ENCODE assay signal across 8 cellular contexts in the genomic region with DNA sequence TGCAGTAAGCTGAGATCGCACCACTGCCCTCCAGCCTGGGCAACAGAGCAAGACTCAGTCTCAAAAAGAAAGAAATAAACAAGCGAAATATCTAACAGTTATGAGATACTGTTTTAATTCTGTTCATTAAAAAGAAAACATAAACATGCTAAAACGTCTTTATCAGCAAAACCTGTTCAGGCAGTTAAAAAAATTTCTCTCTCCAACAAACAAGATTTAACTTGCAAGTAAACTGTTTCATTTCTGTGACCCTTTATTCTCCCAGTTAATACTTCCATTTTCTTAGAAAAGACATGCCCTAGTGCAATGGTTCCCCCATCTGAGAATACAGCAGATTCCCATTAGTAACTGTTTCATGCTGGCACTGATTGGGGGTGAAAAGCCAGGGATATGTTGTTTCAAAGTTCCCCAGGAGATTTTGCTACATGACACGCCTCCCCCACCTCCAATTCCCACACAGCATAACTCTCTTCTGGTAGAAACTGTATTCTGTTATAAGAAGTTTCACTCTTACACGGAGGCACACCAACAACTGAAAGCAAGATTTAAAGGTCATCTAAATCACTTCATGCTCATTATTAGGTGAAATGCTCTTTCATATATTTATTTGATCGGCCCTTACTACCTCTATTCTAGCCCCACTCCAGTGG. TPM values are rescaled to one million over a fixed set of nuclear protein-coding genes. Genes with fewer than 3 reads are reported as not detected.
DNase-seq lines count a peak whose midpoint lies in the region; ATAC-seq and TF ChIP-seq lines count a peak whose summit lies in the region.

No MANE protein-coding gene starts in this region.

- peaks cover 85% of the 10 kb centered on the region for H3K4me1 Mint-ChIP-seq in activated T-helper 1 cell treated with anti-CD3 and anti-CD28 coated beads, Interleukin-12 subunit alpha, Interleukin-12 subunit beta, Interleukin-2, Interleukin-4 antibody, amounts not matched to agents 30 ng/mL and 10 ng/mL and 1 ng/mL, durations not matched to agents 14 hours and 24 hours and 36 hours (ENCODE audit: low read depth)
- H3K4me1 Mint-ChIP-seq in progenitor cell of endocrine pancreas (ENCODE audit: low read depth), result peaks cover 46% of the 10 kb centered on the region

- peak overlapping the region; percentile 73 for H3K4me3 Mint-ChIP-seq in activated T-helper 1 cell treated with anti-CD3 and anti-CD28 coated beads, Interleukin-12 subunit alpha, Interleukin-12 subunit beta, Interleukin-2, Interleukin-4 antibody, amounts not matched to agents 30 ng/mL and 10 ng/mL and 1 ng/mL, durations not matched to agents 14 hours and 24 hours and 36 hours
- no peak overlapping the region for H3K4me3 Mint-ChIP-seq in progenitor cell of endocrine pancreas (ENCODE audit: low read depth)

- no peaks in the 10 kb centered on the region for H3K9me3 Mint-ChIP-seq in activated T-helper 1 cell treated with anti-CD3 and anti-CD28 coated beads, Interleukin-12 subunit alpha, Interleukin-12 subunit beta, Interleukin-2, Interleukin-4 antibody, amounts not matched to agents 30 ng/mL and 10 ng/mL and 1 ng/mL, durations not matched to agents 14 hours and 24 hours and 36 hours
- H3K9me3 Mint-ChIP-seq in progenitor cell of endocrine pancreas (ENCODE audit: low read depth), result peaks cover 3% of the 10 kb centered on the region

- TF ChIP-seq CTCF in progenitor cell of endocrine pancreas (IDR thresholded peaks at IDR 0.05; ENCODE audit: unreplicated experiment), result no peak

- DNase-seq in activated T-helper 1 cell treated with anti-CD3 and anti-CD28 coated beads, Interleukin-12 subunit alpha, Interleukin-12 subunit beta, Interleukin-2, Interleukin-4 antibody, amounts not matched to agents 30 ng/mL and 10 ng/mL and 1 ng/mL, durations not matched to agents 14 hours and 24 hours and 36 hours (ENCODE audit: low spot score), result no peak
- DNase-seq in progenitor cell of endocrine pancreas (ENCODE audit: low spot score, unreplicated experiment) (no peak), DMS114 treated with DMSO at 0.1 percent for 48 hours (lab: John Stamatoyannopoulos, UW; ENCODE audit: unreplicated experiment) (no peak), NCI-H1105 (lab: John Stamatoyannopoulos, UW) (no peak), midbrain (lab: John Stamatoyannopoulos, UW) (no peak)
- DNase-seq in stimulated activated CD4-positive, alpha-beta T cell treated with anti-CD3 and anti-CD28 coated beads, Interleukin-2, amount 100 ng/mL, for 24 hours, result no peak

- peak overlapping the region; percentile 79 for H3K27ac Mint-ChIP-seq in activated T-helper 1 cell treated with anti-CD3 and anti-CD28 coated beads, Interleukin-12 subunit alpha, Interleukin-12 subunit beta, Interleukin-2, Interleukin-4 antibody, amounts not matched to agents 30 ng/mL and 10 ng/mL and 1 ng/mL, durations not matched to agents 14 hours and 24 hours and 36 hours
- H3K27ac Mint-ChIP-seq in progenitor cell of endocrine pancreas, result peak overlapping the region; percentile 97

- peaks cover 17% of the 10 kb centered on the region for H3K36me3 Mint-ChIP-seq in activated T-helper 1 cell treated with anti-CD3 and anti-CD28 coated beads, Interleukin-12 subunit alpha, Interleukin-12 subunit beta, Interleukin-2, Interleukin-4 antibody, amounts not matched to agents 30 ng/mL and 10 ng/mL and 1 ng/mL, durations not matched to agents 14 hours and 24 hours and 36 hours (ENCODE audit: low read depth)
- peaks cover 10% of the 10 kb centered on the region for H3K36me3 Mint-ChIP-seq in progenitor cell of endocrine pancreas (ENCODE audit: insufficient read depth)

- ATAC-seq in GM18909 (IDR thresholded peaks at IDR 0.05; ENCODE audit: poor library complexity, unreplicated experiment) (peak; percentile 80), HG02884 (IDR thresholded peaks at IDR 0.05; ENCODE audit: unreplicated experiment) (peak; percentile 78)

- intact Hi-C loops in activated T-helper 1 cell treated with anti-CD3 and anti-CD28 coated beads, Interleukin-12 subunit alpha, Interleukin-12 subunit beta, Interleukin-2, Interleukin-4 antibody, amounts not matched to agents 30 ng/mL and 10 ng/mL and 1 ng/mL, durations not matched to agents 14 hours and 24 hours and 36 hours (cut with micrococcal nuclease), result loop anchor here (1.0 kb wide), 2 partner anchors 10 to 11 kb away; no protein-coding TSS in a partner anchor

- no peaks in the 10 kb centered on the region for H3K27me3 Mint-ChIP-seq in activated T-helper 1 cell treated with anti-CD3 and anti-CD28 coated beads, Interleukin-12 subunit alpha, Interleukin-12 subunit beta, Interleukin-2, Interleukin-4 antibody, amounts not matched to agents 30 ng/mL and 10 ng/mL and 1 ng/mL, durations not matched to agents 14 hours and 24 hours and 36 hours (ENCODE audit: insufficient read depth)
- no peaks in the 10 kb centered on the region for H3K27me3 Mint-ChIP-seq in progenitor cell of endocrine pancreas

RNA-seq across cellular contexts. Expression of a gene that starts 24.4 kb away (rescaled TPM):
- total RNA-seq in activated T-helper 1 cell treated with anti-CD3 and anti-CD28 coated beads, Interleukin-12 subunit alpha, Interleukin-12 subunit beta, Interleukin-2, Interleukin-4 antibody, amounts not matched to agents 30 ng/mL and 10 ng/mL and 1 ng/mL, durations not matched to agents 14 hours and 24 hours and 36 hours, result 75.3 and 76.8 TPM in 2 replicates
- total RNA-seq in progenitor cell of endocrine pancreas, result 87.7 and 89.7 TPM in 2 replicates
